11 cellular contexts compared by ENCODE assay signal in genomic region chr12:107779077-107779840, GRCh38. TPM values are rescaled to one million over a fixed set of nuclear protein-coding genes. Genes with fewer than 3 reads are reported as not detected.
DNase-seq lines count a peak whose midpoint lies in the region; ATAC-seq and TF ChIP-seq lines count a peak whose summit lies in the region.
"Had no signal": no experiment of that assay in that cellular context is flagged by ENCODE, and none has a peak within 500 bp of the region (broad histone marks: within the 10 kb centered on the region; RNA-seq: fewer than 3 reads in every experiment).

No MANE protein-coding gene starts in this region.

- POLR2A ChIA-PET in CD8-positive, alpha-beta memory T cell (lab: Charles Lee), result no interaction called here

- H3K9me3 Mint-ChIP-seq in CD8-positive, alpha-beta memory T cell, result peaks cover 0 to 3% (median 0%) of the 10 kb centered on the region in 5 donors

- H3K36me3 Mint-ChIP-seq in CD8-positive, alpha-beta memory T cell, result no peaks in the 10 kb centered on the region

- peaks cover 51 to 65% of the 10 kb centered on the region in 2 donors for H3K27me3 Mint-ChIP-seq in CD8-positive, alpha-beta memory T cell

- H3K4me1 ChIP-seq in left ventricle myocardium inferior (peaks cover 7% of the 10 kb centered on the region), SJCRH30 (no peaks in the 10 kb centered on the region), prostate gland (replicated peaks) (no peaks in the 10 kb centered on the region)
- H3K4me1 ChIP-seq in CD8-positive, alpha-beta memory T cell (ENCODE audit: insufficient read depth, low read length), result peaks cover 8% of the 10 kb centered on the region

- H3K27ac Mint-ChIP-seq in CD8-positive, alpha-beta memory T cell, result no peak overlapping the region

- TF ChIP-seq CTCF in left ventricle myocardium inferior (IDR thresholded peaks at IDR 0.05; ENCODE audit: borderline replicate concordance), result no peak
- TF ChIP-seq CTCF in prostate gland (IDR thresholded peaks at IDR 0.05), result no peak

- H3K27ac ChIP-seq in left ventricle myocardium inferior (replicated peaks) (peak overlapping the region; percentile 38), SJCRH30 (no peak overlapping the region), prostate gland (no peak overlapping the region)
- no peak overlapping the region for H3K27ac ChIP-seq in CD8-positive, alpha-beta memory T cell (ENCODE audit: low read depth, low read length)

- intact Hi-C loops in left ventricle myocardium inferior (cut with micrococcal nuclease) (no loop called here), prostate gland (cut with DNase I) (no loop called here)

- 75% methylated on average over 7 of the region's 7 CpGs for WGBS in prostate gland

- H3K27me3 ChIP-seq in left ventricle myocardium inferior (ENCODE audit: low read depth) (peaks cover 82% of the 10 kb centered on the region), SJCRH30 (peaks cover 16% of the 10 kb centered on the region), prostate gland (replicated peaks; ENCODE audit: insufficient read depth) (no peaks in the 10 kb centered on the region)
- H3K27me3 ChIP-seq in CD8-positive, alpha-beta memory T cell (ENCODE audit: insufficient read depth, low read length, poor library complexity, severe bottlenecking), result peaks cover 20% of the 10 kb centered on the region

- DNase-seq in left ventricle myocardium inferior (no peak), SJCRH30 (no peak), prostate gland (ENCODE audit: low spot score) (no peak), SK-N-DZ (ENCODE audit: low spot score) (no peak)
- no peak for DNase-seq in CD8-positive, alpha-beta memory T cell
- DNase-seq: DND-41, NCI-H774 had no signal

- H3K36me3 ChIP-seq in left ventricle myocardium inferior (no peaks in the 10 kb centered on the region), SJCRH30 (no peaks in the 10 kb centered on the region), prostate gland (no peaks in the 10 kb centered on the region)
- no peaks in the 10 kb centered on the region for H3K36me3 ChIP-seq in CD8-positive, alpha-beta memory T cell (ENCODE audit: insufficient read depth, low read length)

- no peak overlapping the region for H3K4me3 Mint-ChIP-seq in CD8-positive, alpha-beta memory T cell

- H3K9me3 ChIP-seq in left ventricle myocardium inferior (replicated peaks), result no peaks in the 10 kb centered on the region
- no peaks in the 10 kb centered on the region for H3K9me3 ChIP-seq in SJCRH30 (replicated peaks)
- H3K9me3 ChIP-seq in CD8-positive, alpha-beta memory T cell (ENCODE audit: low read length), result no peaks in the 10 kb centered on the region
- no peaks in the 10 kb centered on the region for H3K9me3 ChIP-seq in prostate gland

- no peak for TF ChIP-seq POLR2A in prostate gland (IDR thresholded peaks at IDR 0.05)

- ATAC-seq in GM18520 (IDR thresholded peaks at IDR 0.05; ENCODE audit: unreplicated experiment) (peak; percentile 33), GM21619 (IDR thresholded peaks at IDR 0.05; ENCODE audit: unreplicated experiment) (peak; percentile 59), HG03460 (IDR thresholded peaks at IDR 0.05; ENCODE audit: unreplicated experiment) (peak; percentile 72)

- H3K4me3 ChIP-seq in left ventricle myocardium inferior (no peak overlapping the region), SJCRH30 (no peak overlapping the region), prostate gland (no peak overlapping the region)
- H3K4me3 ChIP-seq in CD8-positive, alpha-beta memory T cell (ENCODE audit: low read length), result no peak overlapping the region

- H3K4me1 Mint-ChIP-seq in CD8-positive, alpha-beta memory T cell, result peaks cover 10 to 17% (median 10%) of the 10 kb centered on the region in 3 donors

- CTCF ChIA-PET in CD8-positive, alpha-beta memory T cell (lab: Charles Lee), result no interaction called here

RNA-seq across cellular contexts. Expression of gene ASCL4, which starts 4.8 kb away (rescaled TPM):
- total RNA-seq in left ventricle myocardium inferior (not detected), prostate gland (not detected)
- total RNA-seq in SJCRH30 (2014; rRNA removed; shearing (Covaris generic)), result not detected in 2 replicates
- total RNA-seq in CD8-positive, alpha-beta memory T cell, result not detected
- polyA plus RNA-seq in CD8-positive, alpha-beta memory T cell, result not detected
- not detected in 2 replicates for polyA plus RNA-seq in SK-N-DZ (2014; cell fraction: cytosol; rRNA removed)
- polyA plus RNA-seq in SK-N-DZ (2014; cell fraction: nucleus; rRNA removed), result not detected in 2 replicates
- total RNA-seq: bronchial epithelial cell had no signal

RNA-seq across cellular contexts. Expression of gene PRDM4, which starts 18.3 kb away (rescaled TPM):
- total RNA-seq in left ventricle myocardium inferior, result 13.1 TPM
- total RNA-seq in SJCRH30 (2014; rRNA removed; shearing (Covaris generic)), result 24.9 and 26.3 TPM in 2 replicates
- 10 to 100 TPM; 30.5 to 33.8 TPM for total RNA-seq in CD8-positive, alpha-beta memory T cell
- polyA plus RNA-seq in CD8-positive, alpha-beta memory T cell, result 25.2 TPM
- total RNA-seq in prostate gland, result 10 to 100 TPM; 32.7 to 36.0 TPM
- 20.1 and 24.8 TPM in 2 replicates for polyA plus RNA-seq in SK-N-DZ (2014; cell fraction: cytosol; rRNA removed)
- 20.8 and 22.5 TPM in 2 replicates for polyA plus RNA-seq in SK-N-DZ (2014; cell fraction: nucleus; rRNA removed)
